22 cellular contexts compared by ENCODE assay signal in genomic region chr3:150334974-150335373, GRCh38.
"Had no signal": no experiment of that assay in that cellular context is flagged by ENCODE, and none has a peak within 500 bp of the region (broad histone marks: within the 10 kb centered on the region; RNA-seq: fewer than 3 reads in every experiment).

No MANE protein-coding gene starts in this region.

- DNase-seq: colonic mucosa; dermis blood vessel endothelial cell; endodermal cell; gastrocnemius medialis; heart right ventricle; hypothalamus; mucosa of descending colon; natural killer cell; nucleus accumbens; ovary; sigmoid colon; stimulated activated CD4-positive, alpha-beta T cell treated with anti-CD3 and anti-CD28 coated beads, Interleukin-12 subunit alpha, Interleukin-12 subunit beta, amount 100 ng/mL, for 4 hours; stimulated activated CD4-positive, alpha-beta T cell treated with anti-CD3 and anti-CD28 coated beads, Interleukin-2, amount 100 ng/mL, for 48 hours; stimulated activated naive CD4-positive, alpha-beta T cell treated with Interleukin-2 at 50 U/mL for 16 hours had no signal

- ATAC-seq: esophagus mucosa, gastrocnemius medialis, heart right ventricle, left lobe of liver, mucosa of descending colon, natural killer cell had no signal

- H3K9ac ChIP-seq: neural progenitor cell had no signal

- H3K4me3 ChIP-seq: colonic mucosa, gastrocnemius medialis, heart right ventricle, mucosa of descending colon, neural progenitor cell, ovary, right atrium auricular region, sigmoid colon, skin epidermis had no signal

- H3K27ac ChIP-seq: colonic mucosa, gastrocnemius medialis, heart right ventricle, neural progenitor cell, ovary, right atrium auricular region, sigmoid colon, skin epidermis had no signal

- H3K27me3 ChIP-seq: colonic mucosa, gastrocnemius medialis, neural progenitor cell, ovary, right atrium auricular region, sigmoid colon had no signal

- H3K36me3 ChIP-seq: colonic mucosa, gastrocnemius medialis, heart right ventricle, neural progenitor cell, ovary, right atrium auricular region, sigmoid colon had no signal

- H3K4me1 ChIP-seq: colonic mucosa, gastrocnemius medialis, heart right ventricle, right atrium auricular region, sigmoid colon had no signal

- H3K9me3 ChIP-seq: colonic mucosa, gastrocnemius medialis, mucosa of descending colon, ovary, right atrium auricular region, sigmoid colon had no signal

- FAIRE-seq: endothelial cell of umbilical vein, islet of Langerhans, urothelium cell line had no signal
